In genomic region chr11:67308031-67308866, GRCh38 we compare ENCODE assay signal across 19 cellular contexts. TPM values are rescaled to one million over a fixed set of nuclear protein-coding genes. Genes with fewer than 3 reads are reported as not detected.
DNase-seq lines count a peak whose midpoint lies in the region; TF ChIP-seq lines count a peak whose summit lies in the region.
"Had no signal": no experiment of that assay in that cellular context is flagged by ENCODE, and none has a peak within 500 bp of the region (broad histone marks: within the 10 kb centered on the region; RNA-seq: fewer than 3 reads in every experiment).

No MANE protein-coding gene starts in this region.

- H3K36me3 ChIP-seq in endodermal cell (ENCODE audit: control insufficient read depth, insufficient read depth, low read length) (peaks cover 4% of the 10 kb centered on the region), HAP-1 (replicated peaks) (peaks cover 14% of the 10 kb centered on the region)
- H3K36me3 ChIP-seq: BE2C had no signal

- in situ Hi-C loops in HAP-1 (cut with MboI; ENCODE audit: low sequenced_read_pairs) = no loop called here

- no peak for TF ChIP-seq CTCF in endodermal cell (conservative IDR thresholded peaks at IDR 0.05)

- H3K9ac ChIP-seq in endodermal cell (ENCODE audit: extremely low read depth, low read length, poor library complexity, severe bottlenecking) = no peak overlapping the region
- H3K9ac ChIP-seq: SK-N-SH had no signal

- no peaks in the 10 kb centered on the region for H3K4me1 ChIP-seq in endodermal cell (ENCODE audit: control insufficient read depth, insufficient read depth, low read length)
- peaks cover 9% of the 10 kb centered on the region for H3K4me1 ChIP-seq in HAP-1

- no peak overlapping the region for H3K27ac Mint-ChIP-seq in endodermal cell
- H3K27ac Mint-ChIP-seq: GM23338 had no signal

- H3K9me3 ChIP-seq in endodermal cell (ENCODE audit: control insufficient read depth, low read length) (no peaks in the 10 kb centered on the region), HAP-1 (no peaks in the 10 kb centered on the region)
- H3K9me3 ChIP-seq: BE2C, SK-N-SH had no signal

- peak; percentile 46 for DNase-seq in activated effector memory CD4-positive, alpha-beta T cell treated with anti-CD3 and anti-CD28 coated beads, Interleukin-2, amount 50 U/mL, for 16 hours
- no peak for DNase-seq in activated effector memory CD4-positive, alpha-beta T cell treated with Interleukin-2 at 50 U/mL for 16 hours
- DNase-seq in endodermal cell = peak; percentile 22
- DNase-seq in posterior vena cava (ENCODE audit: low spot score) = peak; percentile 76
- no peak for DNase-seq in medulla oblongata (ENCODE audit: extremely low spot score)
- DNase-seq in OCI-M2 (lab: John Stamatoyannopoulos, UW; ENCODE audit: unreplicated experiment) = no peak
- no peak for DNase-seq in HAP-1 (ENCODE audit: low spot score in 2 of 2)
- no peak for DNase-seq in NCI-H2227 treated with DMSO at 0.1 percent for 48 hours (lab: John Stamatoyannopoulos, UW)
- DNase-seq: BE2C; CD8-positive, alpha-beta memory T cell; DND-41; NCI-H1048; NCI-H146; NCI-H2081; NCI-H510A; NCI-H774; SHP77; SK-N-SH had no signal

- WGBS in endodermal cell (ENCODE audit: insufficient coverage in 1 of 2, insufficient read length in 1 of 2), 2 experiments = 90 to 93% methylated on average over 16 to 20 of the region's 20 CpGs

- H3K4me1 Mint-ChIP-seq in endodermal cell = peaks cover 2% of the 10 kb centered on the region
- H3K4me1 Mint-ChIP-seq: GM23338 had no signal

- intact Hi-C loops in posterior vena cava (cut with DNase I) = no loop called here

- H3K27ac ChIP-seq in endodermal cell (ENCODE audit: low read depth, low read length) = no peak overlapping the region

- H3K27me3 ChIP-seq in endodermal cell (ENCODE audit: control insufficient read depth, insufficient read depth, low read length, poor library complexity, severe bottlenecking) = no peaks in the 10 kb centered on the region
- H3K27me3 ChIP-seq in HAP-1 (ENCODE audit: low read depth) = no peaks in the 10 kb centered on the region
- H3K27me3 ChIP-seq: BE2C had no signal

- H3K4me3 Mint-ChIP-seq in endodermal cell = no peak overlapping the region
- H3K4me3 Mint-ChIP-seq: CD8-positive, alpha-beta memory T cell; GM23338 had no signal

- H3K9me3 Mint-ChIP-seq in endodermal cell = no peaks in the 10 kb centered on the region
- H3K9me3 Mint-ChIP-seq: CD8-positive, alpha-beta memory T cell; GM23338 had no signal

- H3K36me3 Mint-ChIP-seq in endodermal cell (ENCODE audit: low read depth) = peaks cover 14% of the 10 kb centered on the region

- peaks cover 2% of the 10 kb centered on the region for H3K27me3 Mint-ChIP-seq in endodermal cell (ENCODE audit: insufficient read depth)

- H3K4me3 ChIP-seq in endodermal cell (ENCODE audit: low read length) (no peak overlapping the region), HAP-1 (no peak overlapping the region)
- H3K4me3 ChIP-seq: GM23338 had no signal

RNA-seq across cellular contexts. Expression of gene SSH3, which starts 4.9 kb away (rescaled TPM):
- 10 to 100 TPM; 39.1 to 44.4 TPM for total RNA-seq in endodermal cell
- polyA plus RNA-seq in endodermal cell (2013, experiment 1 of 2) = 22.0 TPM
- polyA plus RNA-seq in endodermal cell (2013, experiment 2 of 2) = 16.0 TPM
- 10 to 100 TPM; 23.5 to 26.2 TPM for total RNA-seq in posterior vena cava

RNA-seq across cellular contexts. Expression of gene ANKRD13D, which starts 19.1 kb away (rescaled TPM):
- total RNA-seq in endodermal cell (10 to 100 TPM; 56.6 to 58.6 TPM), posterior vena cava (10 to 100 TPM; 40.7 to 42.8 TPM)
- 30.0 TPM for polyA plus RNA-seq in endodermal cell (2013, experiment 1 of 2)
- 27.5 TPM for polyA plus RNA-seq in endodermal cell (2013, experiment 2 of 2)

RNA-seq across cellular contexts. Expression of gene GRK2, which starts 42.0 kb away (rescaled TPM):
- total RNA-seq in endodermal cell = 10 to 100 TPM; 58.0 to 61.7 TPM
- 43.5 TPM for polyA plus RNA-seq in endodermal cell (2013, experiment 1 of 2)
- polyA plus RNA-seq in endodermal cell (2013, experiment 2 of 2) = 39.5 TPM
- 10 to 100 TPM; 50.4 to 58.2 TPM for total RNA-seq in posterior vena cava

RNA-seq across cellular contexts. Expression of gene POLD4, which starts 45.1 kb away (rescaled TPM):
- total RNA-seq in endodermal cell = 10 to 100 TPM; 40.7 to 47.6 TPM
- polyA plus RNA-seq in endodermal cell (2013, experiment 1 of 2) = 24.3 TPM
- polyA plus RNA-seq in endodermal cell (2013, experiment 2 of 2) = 30.1 TPM
- total RNA-seq in posterior vena cava = 10 to 100 TPM; 56.1 to 60.9 TPM

Comparison
In these comparisons a context has a peak if more than half of its experiments do, and no peak if none do; other contexts are left out.
1. DNase-seq: peak in activated effector memory CD4-positive, alpha-beta T cell treated with anti-CD3 and anti-CD28 coated beads, Interleukin-2, amount 50 U/mL, for 16 hours (single experiment), endodermal cell (single experiment) and posterior vena cava (single experiment); none in activated effector memory CD4-positive, alpha-beta T cell treated with Interleukin-2 at 50 U/mL for 16 hours (single experiment), medulla oblongata (single experiment), OCI-M2 (single experiment), HAP-1 (0 of 2) and NCI-H2227 treated with DMSO at 0.1 percent for 48 hours (single experiment).